Comparison of ENCODE assay signal across 9 cellular contexts in the genomic region with DNA sequence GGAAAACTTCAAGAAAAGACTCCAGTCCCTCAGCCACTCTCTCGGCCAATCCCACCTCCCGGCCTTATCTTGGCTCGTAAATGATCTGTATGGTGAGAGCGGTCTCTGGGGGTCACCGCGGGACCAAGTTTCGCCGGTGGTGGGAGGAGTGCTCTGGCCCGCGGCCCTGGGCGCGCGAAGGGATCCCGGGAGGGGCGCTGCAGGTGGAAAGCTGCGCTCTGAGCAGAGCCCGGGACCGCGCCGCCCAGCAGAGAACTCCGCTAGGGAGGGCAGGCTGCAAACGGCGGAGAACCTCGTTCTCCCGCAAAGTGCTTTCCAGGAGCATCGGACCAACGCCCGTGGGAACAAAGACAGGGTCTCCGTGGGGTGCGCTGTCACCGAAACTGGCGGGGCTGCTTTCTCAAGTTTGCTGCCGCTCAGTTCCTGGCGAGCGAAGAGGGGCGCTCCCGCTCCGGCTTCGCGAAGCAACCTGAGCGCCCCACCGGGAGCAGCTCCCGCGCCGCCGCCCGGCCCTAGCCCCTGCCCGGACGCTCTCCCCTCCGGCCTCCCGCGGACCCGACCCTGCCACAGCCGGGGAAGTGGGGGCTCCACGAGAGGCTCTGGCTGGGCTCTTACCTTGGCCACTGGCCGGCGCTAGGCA. TPM values are rescaled to one million over a fixed set of nuclear protein-coding genes. Genes with fewer than 3 reads are reported as not detected.
DNase-seq lines count a peak whose midpoint lies in the region; ATAC-seq and TF ChIP-seq lines count a peak whose summit lies in the region.
"Had no signal": no experiment of that assay in that cellular context is flagged by ENCODE, and none has a peak within 500 bp of the region (broad histone marks: within the 10 kb centered on the region; RNA-seq: fewer than 3 reads in every experiment).

No MANE protein-coding gene starts in this region.

- H2AFZ ChIP-seq in PC-3 (ENCODE audit: low read length) = peak overlapping the region; percentile 48

- ATAC-seq in PC-3 = peak; percentile 58
- ATAC-seq in upper lobe of right lung = peak; percentile 50
- no peak for ATAC-seq in GM19035 (IDR thresholded peaks at IDR 0.05; ENCODE audit: unreplicated experiment)
- ATAC-seq in GM18517 (IDR thresholded peaks at IDR 0.05; ENCODE audit: unreplicated experiment) = no peak

- intact Hi-C loops in PC-3 (cut with micrococcal nuclease) (no loop called here), upper lobe of right lung (cut with DNase I) (no loop called here)

- H3K79me2 ChIP-seq in PC-3 (ENCODE audit: low read length) = no peaks in the 10 kb centered on the region

- H3K9ac ChIP-seq in PC-3 (ENCODE audit: low read length) = no peak overlapping the region

- no peaks in the 10 kb centered on the region for H4K20me1 ChIP-seq in PC-3 (ENCODE audit: low read length)

- peak; percentile 17 for DNase-seq in DMS53 treated with DMSO at 0.1 percent for 48 hours (lab: John Stamatoyannopoulos, UW; ENCODE audit: unreplicated experiment)
- DNase-seq in PC-3 = no peak
- DNase-seq in ecto neural progenitor cell (ENCODE audit: low spot score) = peak; percentile 73
- peak; percentile 72 for DNase-seq in upper lobe of right lung
- no peak for DNase-seq in hippocampal formation (lab: John Stamatoyannopoulos, UW)

- POLR2A ChIA-PET in PC-3 (lab: Charles Lee; ENCODE audit: unreplicated experiment) = no interaction called here

- H3K27me3 ChIP-seq in PC-3 (ENCODE audit: low read length) (peaks cover 73% of the 10 kb centered on the region), mononuclear cell (ENCODE audit: insufficient read depth, low read length) (peaks cover 68% of the 10 kb centered on the region), upper lobe of right lung (peaks cover 43% of the 10 kb centered on the region)

- H3F3A ChIP-seq in PC-3 (ENCODE audit: low read length, unreplicated experiment) = no peaks in the 10 kb centered on the region

- H3K27ac ChIP-seq in PC-3 (ENCODE audit: low read length) = no peak overlapping the region
- no peak overlapping the region for H3K27ac ChIP-seq in upper lobe of right lung

- H3K36me3 ChIP-seq in PC-3 (ENCODE audit: low read depth, low read length) = no peaks in the 10 kb centered on the region
- H3K36me3 ChIP-seq in upper lobe of right lung = no peaks in the 10 kb centered on the region

- H3K4me2 ChIP-seq in PC-3 (ENCODE audit: low read length) = peak overlapping the region; percentile 90

- TF ChIP-seq CTCF in PC-3 (conservative IDR thresholded peaks at IDR 0.05; ENCODE audit: low read depth, low read length) (no peak), upper lobe of right lung (IDR thresholded peaks at IDR 0.05) (no peak)

- H3K9me3 ChIP-seq in PC-3 (ENCODE audit: low read length) (no peaks in the 10 kb centered on the region), mononuclear cell (ENCODE audit: low read depth, low read length) (no peaks in the 10 kb centered on the region), upper lobe of right lung (no peaks in the 10 kb centered on the region)

- H3K4me3 ChIP-seq in PC-3 (ENCODE audit: low read length) = peak overlapping the region; percentile 57
- peak overlapping the region; percentile 10 for H3K4me3 ChIP-seq in mononuclear cell (ENCODE audit: low read length)
- H3K4me3 ChIP-seq in upper lobe of right lung = peak overlapping the region; percentile 58

- BruUV-seq in PC-3 (replicated peaks; lab: Mats Ljungman, UMichigan) = no TSS peak

- peaks cover 31% of the 10 kb centered on the region for H3K4me1 ChIP-seq in PC-3 (ENCODE audit: insufficient read depth, low read length)
- H3K4me1 ChIP-seq in mononuclear cell (ENCODE audit: insufficient read depth, low read length) = peaks cover 35% of the 10 kb centered on the region
- peaks cover 25% of the 10 kb centered on the region for H3K4me1 ChIP-seq in upper lobe of right lung

- H3K9me2 ChIP-seq in PC-3 (replicated peaks; ENCODE audit: low read length) = no peaks in the 10 kb centered on the region

- CTCF ChIA-PET in PC-3 (lab: Charles Lee) = interaction anchor here (0.6 kb wide), 1 partner anchor 34 kb away, joined by 7 read pairs; no protein-coding TSS in a partner anchor

RNA-seq across cellular contexts. Expression of gene LRP2, which starts 0.5 kb away (rescaled TPM):
- total RNA-seq in PC-3 (2014; rRNA removed) = not detected in 2 replicates
- total RNA-seq in mononuclear cell = not detected
- 36.6 TPM for total RNA-seq in upper lobe of right lung
- total RNA-seq: LHCN-M2 had no signal

Comparison
In these comparisons a context has a peak if more than half of its experiments do, and no peak if none do; other contexts are left out.
1. DNase-seq: peak in DMS53 treated with DMSO at 0.1 percent for 48 hours (single experiment), ecto neural progenitor cell (single experiment) and upper lobe of right lung (single experiment); none in PC-3 (single experiment) and hippocampal formation (0 of 2).
2. ATAC-seq: peak in PC-3 (single experiment) and upper lobe of right lung (single experiment); none in GM19035 (single experiment) and GM18517 (single experiment).
3. RNA of gene LRP2, which starts 0.5 kb away (total RNA-seq): 36.6 TPM in upper lobe of right lung (single experiment); not detected in PC-3 and not detected in mononuclear cell (single experiment); every median in the first group is over 10 times any median in the second.
4. Peak in every context shown above with its lines, with median percentiles within 50 percentile points of each other: H3K4me3 ChIP-seq.